In genomic region chr15:31163769-31164572, GRCh38 we compare ENCODE assay signal across 22 cellular contexts.
DNase-seq lines count a peak whose midpoint lies in the region; ATAC-seq and TF ChIP-seq lines count a peak whose summit lies in the region.
"Had no signal": no experiment of that assay in that cellular context is flagged by ENCODE, and none has a peak within 500 bp of the region (broad histone marks: within the 10 kb centered on the region; RNA-seq: fewer than 3 reads in every experiment).

No MANE protein-coding gene starts in this region.

- H3K27me3 ChIP-seq in hepatocyte (no peaks in the 10 kb centered on the region), H7 (ENCODE audit: control insufficient read depth, insufficient read depth, low read length) (no peaks in the 10 kb centered on the region), psoas muscle (ENCODE audit: insufficient read depth in 3 of 3, low read length in 2 of 3) (no peaks in the 10 kb centered on the region)

- WGBS in hepatocyte (ENCODE audit: low lambda C conversion rate, missing lambda C conversion rate) = 73% methylated on average over 6 of the region's 6 CpGs
- 55 to 61% (median 59%) methylated on average over 6 of the region's 6 CpGs for WGBS in psoas muscle, 3 donors

- H3K27me3 Mint-ChIP-seq in T-helper 2 cell treated with Interferon-gamma antibody and Interleukin-4, amounts not matched to agents 5 μg/mL and 100 μg/mL, for 36 hours (ENCODE audit: low read depth) = peaks cover 7% of the 10 kb centered on the region
- H3K27me3 Mint-ChIP-seq in T-helper 17 cell (peaks cover 12% of the 10 kb centered on the region), chondrocyte (ENCODE audit: low read depth) (peaks cover 20% of the 10 kb centered on the region)

- no peaks in the 10 kb centered on the region for H3K36me3 ChIP-seq in hepatocyte (replicated peaks; ENCODE audit: insufficient read depth, low read depth)
- no peaks in the 10 kb centered on the region for H3K36me3 ChIP-seq in H7 (replicated peaks; ENCODE audit: control insufficient read depth, insufficient read depth, low read length)
- no peaks in the 10 kb centered on the region for H3K36me3 ChIP-seq in psoas muscle (ENCODE audit: insufficient read depth in 1 of 2, low read depth in 1 of 2)
- H3K36me3 ChIP-seq: gastroesophageal sphincter had no signal

- intact Hi-C loops in psoas muscle (cut with DNase I) = no loop called here

- DNase-seq in T-helper 2 cell treated with Interferon-gamma antibody and Interleukin-4, amounts not matched to agents 5 μg/mL and 100 μg/mL, for 36 hours (ENCODE audit: low spot score) = no peak
- DNase-seq in T-helper 2 cell (no peak), T-helper 17 cell (no peak), hepatocyte (ENCODE audit: low spot score) (peak; percentile 38), renal cortical epithelial cell (ENCODE audit: low read depth) (peak; percentile 73), H7 (no peak), chondrocyte (ENCODE audit: low spot score) (no peak), psoas muscle (no peak)
- DNase-seq: activated CD4-positive, alpha-beta T cell treated with anti-CD3 and anti-CD28 coated beads for 4 hours; activated naive CD8-positive, alpha-beta T cell treated with anti-CD3 and anti-CD28 coated beads, Interleukin-2, amount 10 ng/mL, durations not matched to agents 7 days and 5 days; AML-193; dermis blood vessel endothelial cell; EL; HFFc6; MM.1S; naive thymus-derived CD8-positive, alpha-beta T cell; NCI-H1436; NCI-H524 treated with DMSO at 0.1 percent for 48 hours; stimulated activated CD4-positive, alpha-beta T cell treated with anti-CD3 and anti-CD28 coated beads, Interleukin-12 subunit alpha, Interleukin-12 subunit beta, amount 100 ng/mL, for 4 hours had no signal

- H3K79me2 ChIP-seq in hepatocyte = no peaks in the 10 kb centered on the region

- H3K36me3 Mint-ChIP-seq in T-helper 2 cell treated with Interferon-gamma antibody and Interleukin-4, amounts not matched to agents 5 μg/mL and 100 μg/mL, for 36 hours (ENCODE audit: low read depth) = no peaks in the 10 kb centered on the region
- H3K36me3 Mint-ChIP-seq in T-helper 17 cell (ENCODE audit: low read depth) (peaks cover 2% of the 10 kb centered on the region), chondrocyte (ENCODE audit: low read depth) (no peaks in the 10 kb centered on the region)
- H3K36me3 Mint-ChIP-seq: activated naive CD8-positive, alpha-beta T cell treated with anti-CD3 and anti-CD28 coated beads, Interleukin-2, amount 10 ng/mL, durations not matched to agents 7 days and 5 days; naive thymus-derived CD8-positive, alpha-beta T cell had no signal

- no peaks in the 10 kb centered on the region for H3K9me2 ChIP-seq in hepatocyte (replicated peaks; ENCODE audit: insufficient read depth)

- peak overlapping the region; percentile 74 for H3K27ac Mint-ChIP-seq in T-helper 2 cell treated with Interferon-gamma antibody and Interleukin-4, amounts not matched to agents 5 μg/mL and 100 μg/mL, for 36 hours
- H3K27ac Mint-ChIP-seq in T-helper 17 cell (peak overlapping the region; percentile 59), chondrocyte (ENCODE audit: unreplicated experiment) (no peak overlapping the region)
- H3K27ac Mint-ChIP-seq: activated naive CD8-positive, alpha-beta T cell treated with anti-CD3 and anti-CD28 coated beads, Interleukin-2, amount 10 ng/mL, durations not matched to agents 7 days and 5 days; HFFc6; IgD-negative memory B cell; naive thymus-derived CD8-positive, alpha-beta T cell had no signal

- H3K4me1 Mint-ChIP-seq in T-helper 2 cell treated with Interferon-gamma antibody and Interleukin-4, amounts not matched to agents 5 μg/mL and 100 μg/mL, for 36 hours (ENCODE audit: low read depth) = peaks cover 13% of the 10 kb centered on the region
- peaks cover 33% of the 10 kb centered on the region for H3K4me1 Mint-ChIP-seq in T-helper 17 cell
- no peaks in the 10 kb centered on the region for H3K4me1 Mint-ChIP-seq in chondrocyte (ENCODE audit: low read depth)

- H3K4me2 ChIP-seq in hepatocyte = no peak overlapping the region

- H3K9me3 ChIP-seq in T-helper 17 cell (ENCODE audit: control insufficient read depth, low read length, poor library complexity, severe bottlenecking) (no peaks in the 10 kb centered on the region), hepatocyte (ENCODE audit: low read depth) (no peaks in the 10 kb centered on the region), psoas muscle (no peaks in the 10 kb centered on the region)
- H3K9me3 ChIP-seq: gastroesophageal sphincter had no signal

- H3K4me3 ChIP-seq in hepatocyte (no peak overlapping the region), H7 (ENCODE audit: insufficient read depth, low read depth, low read length) (no peak overlapping the region), psoas muscle (no peak overlapping the region)
- H3K4me3 ChIP-seq: gastroesophageal sphincter had no signal

- H4K20me1 ChIP-seq in hepatocyte (ENCODE audit: insufficient read depth, poor library complexity, severe bottlenecking) = no peaks in the 10 kb centered on the region

- no peak overlapping the region for H3K4me3 Mint-ChIP-seq in T-helper 2 cell treated with Interferon-gamma antibody and Interleukin-4, amounts not matched to agents 5 μg/mL and 100 μg/mL, for 36 hours
- H3K4me3 Mint-ChIP-seq in T-helper 17 cell = no peak overlapping the region
- H3K4me3 Mint-ChIP-seq in chondrocyte (ENCODE audit: unreplicated experiment) = no peak overlapping the region
- H3K4me3 Mint-ChIP-seq: activated naive CD8-positive, alpha-beta T cell treated with anti-CD3 and anti-CD28 coated beads, Interleukin-2, amount 10 ng/mL, durations not matched to agents 7 days and 5 days; HFFc6; naive thymus-derived CD8-positive, alpha-beta T cell had no signal

- no peak for TF ChIP-seq CTCF in hepatocyte (IDR thresholded peaks at IDR 0.05; ENCODE audit: poor library complexity)
- no peak for TF ChIP-seq CTCF in chondrocyte (IDR thresholded peaks at IDR 0.05)
- no peak for TF ChIP-seq CTCF in psoas muscle (IDR thresholded peaks at IDR 0.05)

- ATAC-seq in T-helper 17 cell (no peak), psoas muscle (no peak)
- ATAC-seq: gastroesophageal sphincter; naive thymus-derived CD8-positive, alpha-beta T cell had no signal

- H3K27ac ChIP-seq in hepatocyte = no peak overlapping the region
- H3K27ac ChIP-seq in psoas muscle = no peak overlapping the region
- H3K27ac ChIP-seq: 22Rv1, gastroesophageal sphincter had no signal

- no peaks in the 10 kb centered on the region for H3K9me3 Mint-ChIP-seq in T-helper 2 cell treated with Interferon-gamma antibody and Interleukin-4, amounts not matched to agents 5 μg/mL and 100 μg/mL, for 36 hours
- no peaks in the 10 kb centered on the region for H3K9me3 Mint-ChIP-seq in chondrocyte (ENCODE audit: low read depth)
- H3K9me3 Mint-ChIP-seq: activated naive CD8-positive, alpha-beta T cell treated with anti-CD3 and anti-CD28 coated beads, Interleukin-2, amount 10 ng/mL, durations not matched to agents 7 days and 5 days; HFFc6; naive thymus-derived CD8-positive, alpha-beta T cell had no signal

- H2AFZ ChIP-seq in hepatocyte = no peak overlapping the region

- no peaks in the 10 kb centered on the region for H3K4me1 ChIP-seq in hepatocyte (ENCODE audit: insufficient read depth)
- peaks cover 9% of the 10 kb centered on the region for H3K4me1 ChIP-seq in psoas muscle
- H3K4me1 ChIP-seq: gastroesophageal sphincter had no signal

Comparison
In these comparisons a context has a peak if more than half of its experiments do, and no peak if none do; other contexts are left out.
1. DNase-seq: peak in hepatocyte (single experiment) and renal cortical epithelial cell (single experiment); none in T-helper 2 cell treated with Interferon-gamma antibody and Interleukin-4, amounts not matched to agents 5 μg/mL and 100 μg/mL, for 36 hours (single experiment), T-helper 2 cell (0 of 5), T-helper 17 cell (0 of 3), H7 (single experiment), chondrocyte (single experiment) and psoas muscle (0 of 2).